ENCODE assay signal across 12 cellular contexts in genomic region chr18:63131944-63132818, GRCh38.
A peak's percentile ranks its signal among the peaks of the same experiment; 100 is the strongest.
DNase-seq lines count a peak whose midpoint lies in the region; ATAC-seq lines count a peak whose summit lies in the region.
"Had no signal": no experiment of that assay in that cellular context is flagged by ENCODE, and none has a peak within 500 bp of the region (broad histone marks: within the 10 kb centered on the region; RNA-seq: fewer than 3 reads in every experiment).

No MANE protein-coding gene starts in this region.

- no peaks in the 10 kb centered on the region for H3K27me3 Mint-ChIP-seq in CD4-positive, alpha-beta memory T cell
- H3K27me3 Mint-ChIP-seq in activated naive CD8-positive, alpha-beta T cell: no peaks in the 10 kb centered on the region
- H3K27me3 Mint-ChIP-seq in naive thymus-derived CD4-positive, alpha-beta T cell: no peaks in the 10 kb centered on the region

- no peaks in the 10 kb centered on the region for H3K36me3 ChIP-seq in CD4-positive, alpha-beta memory T cell (ENCODE audit: insufficient read depth, low read length)
- peaks cover 9% of the 10 kb centered on the region; the same call in 1 of the 2 replicates for H3K36me3 ChIP-seq in KOPT-K1 (ENCODE audit: insufficient read depth, low read length)
- peaks cover 0 to 10% (median 0%) of the 10 kb centered on the region in 3 experiments for H3K36me3 ChIP-seq in naive thymus-derived CD4-positive, alpha-beta T cell (ENCODE audit: control insufficient read depth in 2 of 3, insufficient read depth in 3 of 3, low read length in 3 of 3)
- H3K36me3 ChIP-seq: right atrium auricular region had no signal

- intact Hi-C loops in CD4-positive, alpha-beta memory T cell (cut with micrococcal nuclease): loop anchor here (1.0 to 5.0 kb wide), 6 partner anchors 23 to 307 kb away; partner anchors contain the start of gene VPS4B
- intact Hi-C loops in naive thymus-derived CD4-positive, alpha-beta T cell (cut with micrococcal nuclease): loop anchor here (1.0 to 5.0 kb wide), 10 partner anchors 23 to 307 kb away; partner anchors contain the start of gene VPS4B (in 1 of the 2)

- no peak overlapping the region for H3K4me3 ChIP-seq in CD4-positive, alpha-beta memory T cell (ENCODE audit: low read length in 2 of 2)
- H3K4me3 ChIP-seq in naive thymus-derived CD4-positive, alpha-beta T cell (ENCODE audit: low read length): no peak overlapping the region
- H3K4me3 ChIP-seq: heart right ventricle, right atrium auricular region had no signal

- H3K27ac Mint-ChIP-seq in CD4-positive, alpha-beta memory T cell: peak overlapping the region; percentile 84 to 90 (median 85)
- peak overlapping the region; percentile 84 for H3K27ac Mint-ChIP-seq in activated naive CD8-positive, alpha-beta T cell
- H3K27ac Mint-ChIP-seq in naive thymus-derived CD4-positive, alpha-beta T cell: peak overlapping the region in 8 of 9 donors; percentile 4 to 90 (median 70)

- CTCF ChIA-PET in CD4-positive, alpha-beta memory T cell (lab: Charles Lee; ENCODE audit: partially characterized antibody): interaction anchor here (0.6 to 13.1 kb wide), 32 partner anchors 8 to 307 kb away, joined by 3 to 175 read pairs (median 5); partner anchors contain the start of gene BCL2
- CTCF ChIA-PET in naive thymus-derived CD4-positive, alpha-beta T cell (lab: Charles Lee): interaction anchor here (0.6 to 7.0 kb wide), 34 partner anchors 7 to 310 kb away, joined by 3 to 88 read pairs (median 4); partner anchors contain the start of gene BCL2

- H3K9me3 ChIP-seq in CD4-positive, alpha-beta memory T cell (ENCODE audit: control insufficient read depth in 1 of 2, low read length in 2 of 2): no peaks in the 10 kb centered on the region
- no peaks in the 10 kb centered on the region for H3K9me3 ChIP-seq in KOPT-K1 (ENCODE audit: insufficient read depth, low read length, poor library complexity, severe bottlenecking)
- H3K9me3 ChIP-seq in naive thymus-derived CD4-positive, alpha-beta T cell (ENCODE audit: control insufficient read depth in 2 of 3, low read length in 3 of 3): no peaks in the 10 kb centered on the region
- H3K9me3 ChIP-seq: heart right ventricle, right atrium auricular region had no signal

- POLR2A ChIA-PET in CD4-positive, alpha-beta memory T cell (lab: Charles Lee; ENCODE audit: partially characterized antibody): interaction anchor here (0.6 to 3.4 kb wide), 10 partner anchors 9 to 529 kb away, joined by 3 to 55 read pairs (median 5); partner anchors contain the start of genes BCL2 and VPS4B
- POLR2A ChIA-PET in naive thymus-derived CD4-positive, alpha-beta T cell (lab: Charles Lee): interaction anchor here (0.8 to 2.5 kb wide), 12 partner anchors 9 to 308 kb away, joined by 3 to 24 read pairs (median 3); partner anchors contain the start of gene BCL2

- DNase-seq in CD4-positive, alpha-beta memory T cell: no peak
- peak in 1 of 9 donors; percentile 19 for DNase-seq in naive thymus-derived CD4-positive, alpha-beta T cell
- no peak for DNase-seq in NCI-H2196 treated with DMSO at 0.1 percent for 48 hours (lab: John Stamatoyannopoulos, UW; ENCODE audit: unreplicated experiment)
- DNase-seq in stimulated activated CD4-positive, alpha-beta T cell treated with anti-CD3 and anti-CD28 coated beads, Interleukin-4, amount 100 ng/mL, for 24 hours: no peak
- no peak for DNase-seq in AG08396 (ENCODE audit: low spot score)
- DNase-seq: effector memory CD4-positive, alpha-beta T cell; heart right ventricle; RPMI8226 had no signal

- H3K9me3 Mint-ChIP-seq in CD4-positive, alpha-beta memory T cell: no peaks in the 10 kb centered on the region
- no peaks in the 10 kb centered on the region for H3K9me3 Mint-ChIP-seq in activated naive CD8-positive, alpha-beta T cell (ENCODE audit: low read depth)
- H3K9me3 Mint-ChIP-seq in naive thymus-derived CD4-positive, alpha-beta T cell: no peaks in the 10 kb centered on the region

- peak overlapping the region in 4 of 8 donors; percentile 29 to 60 (median 49) for H3K4me3 Mint-ChIP-seq in CD4-positive, alpha-beta memory T cell
- H3K4me3 Mint-ChIP-seq in activated naive CD8-positive, alpha-beta T cell: peak overlapping the region; percentile 18
- peak overlapping the region in 9 of 10 donors; percentile 13 to 57 (median 37) for H3K4me3 Mint-ChIP-seq in naive thymus-derived CD4-positive, alpha-beta T cell

- H3K27me3 ChIP-seq in CD4-positive, alpha-beta memory T cell (ENCODE audit: insufficient read depth, low read length): no peaks in the 10 kb centered on the region
- H3K27me3 ChIP-seq in naive thymus-derived CD4-positive, alpha-beta T cell (ENCODE audit: control insufficient read depth in 2 of 2, insufficient read depth in 2 of 2, low read length in 2 of 2): no peaks in the 10 kb centered on the region
- H3K27me3 ChIP-seq: heart right ventricle, right atrium auricular region had no signal

- peaks cover 42% of the 10 kb centered on the region for H3K4me1 ChIP-seq in CD4-positive, alpha-beta memory T cell (ENCODE audit: insufficient read depth, low read length)
- peaks cover 9 to 18% of the 10 kb centered on the region in 2 donors for H3K4me1 ChIP-seq in naive thymus-derived CD4-positive, alpha-beta T cell (ENCODE audit: control insufficient read depth in 2 of 2, insufficient read depth in 2 of 2, low read length in 2 of 2)

- H3K36me3 Mint-ChIP-seq in CD4-positive, alpha-beta memory T cell: peaks cover 15 to 18% of the 10 kb centered on the region in 2 donors
- H3K36me3 Mint-ChIP-seq in activated naive CD8-positive, alpha-beta T cell: peaks cover 9% of the 10 kb centered on the region
- H3K36me3 Mint-ChIP-seq in naive thymus-derived CD4-positive, alpha-beta T cell: peaks cover 0 to 27% (median 7%) of the 10 kb centered on the region in 5 donors

- H3K4me1 Mint-ChIP-seq in CD4-positive, alpha-beta memory T cell: peaks cover 37 to 56% (median 40%) of the 10 kb centered on the region in 4 donors
- H3K4me1 Mint-ChIP-seq in activated naive CD8-positive, alpha-beta T cell (ENCODE audit: low read depth): peaks cover 44% of the 10 kb centered on the region
- peaks cover 32 to 63% (median 59%) of the 10 kb centered on the region in 7 donors for H3K4me1 Mint-ChIP-seq in naive thymus-derived CD4-positive, alpha-beta T cell

- ATAC-seq in naive thymus-derived CD4-positive, alpha-beta T cell: no peak
- ATAC-seq in GM21528 (IDR thresholded peaks at IDR 0.05; ENCODE audit: low FRiP score, unreplicated experiment): no peak

- H3K27ac ChIP-seq in CD4-positive, alpha-beta memory T cell (ENCODE audit: low read depth, low read length): peak overlapping the region; percentile 13
- peak overlapping the region; percentile 54 for H3K27ac ChIP-seq in KOPT-K1 (ENCODE audit: low read depth, low read length, poor library complexity, severe bottlenecking)
- H3K27ac ChIP-seq in naive thymus-derived CD4-positive, alpha-beta T cell (ENCODE audit: low read depth, low read length): peak overlapping the region; percentile 61
